9 cellular contexts compared by ENCODE assay signal in genomic region chr3:4824948-4825325, GRCh38.
A peak's percentile ranks its signal among the peaks of the same experiment; 100 is the strongest.
DNase-seq lines count a peak whose midpoint lies in the region; ATAC-seq and TF ChIP-seq lines count a peak whose summit lies in the region.
"Had no signal": no experiment of that assay in that cellular context is flagged by ENCODE, and none has a peak within 500 bp of the region (broad histone marks: within the 10 kb centered on the region; RNA-seq: fewer than 3 reads in every experiment).

No MANE protein-coding gene starts in this region.

- 8% methylated on average over 3 of the region's 3 CpGs for WGBS in smooth muscle cell (ENCODE audit: low lambda C conversion rate)

- H3K79me2 ChIP-seq in smooth muscle cell (ENCODE audit: low read depth) (peaks cover 13% of the 10 kb centered on the region), MM.1S (ENCODE audit: low read length) (no peaks in the 10 kb centered on the region), Karpas-422 (ENCODE audit: low read length) (no peaks in the 10 kb centered on the region)

- H3K27ac ChIP-seq in HEK293 (ENCODE audit: extremely low read depth, low read depth, low read length) (no peak overlapping the region), smooth muscle cell (ENCODE audit: low read depth) (peak overlapping the region; percentile 100), MM.1S (ENCODE audit: low read length) (no peak overlapping the region), Karpas-422 (ENCODE audit: low read length) (no peak overlapping the region)
- H3K27ac ChIP-seq: SJSA1 had no signal

- CTCF ChIA-PET in HEK293 (lab: Yijun Ruan, JAX) = no interaction called here

- H3K9ac ChIP-seq in smooth muscle cell (ENCODE audit: low read depth) (peak overlapping the region; percentile 70), MM.1S (ENCODE audit: low read length) (no peak overlapping the region), Karpas-422 (ENCODE audit: low read length) (no peak overlapping the region)

- H3F3A ChIP-seq in smooth muscle cell (ENCODE audit: low read depth) (peaks cover 56% of the 10 kb centered on the region), MM.1S (ENCODE audit: insufficient read depth, low read length) (no peaks in the 10 kb centered on the region)

- H3K27me3 ChIP-seq in smooth muscle cell (ENCODE audit: low read depth) (no peaks in the 10 kb centered on the region), MM.1S (replicated peaks; ENCODE audit: insufficient read depth, low read length) (no peaks in the 10 kb centered on the region), Karpas-422 (ENCODE audit: low read length) (no peaks in the 10 kb centered on the region)
- H3K27me3 ChIP-seq: SJSA1 had no signal

- H2AFZ ChIP-seq in smooth muscle cell (ENCODE audit: low read depth) = no peak overlapping the region
- H2AFZ ChIP-seq in MM.1S (ENCODE audit: low read length) = no peak overlapping the region
- H2AFZ ChIP-seq in Karpas-422 (ENCODE audit: low read length) = no peak overlapping the region

- no peak for TF ChIP-seq CTCF in HEK293 (tag by site-specific recombination; IDR thresholded peaks at IDR 0.05)
- TF ChIP-seq CTCF in fibroblast of pulmonary artery (IDR thresholded peaks at IDR 0.05; ENCODE audit: low read length, missing control alignments) = no peak
- TF ChIP-seq CTCF in smooth muscle cell (IDR thresholded peaks at IDR 0.05; ENCODE audit: borderline replicate concordance, insufficient read depth, poor library complexity, severe bottlenecking) = no peak
- TF ChIP-seq CTCF in MM.1S (IDR thresholded peaks at IDR 0.05; ENCODE audit: low read length) = no peak

- H4K20me1 ChIP-seq in smooth muscle cell (ENCODE audit: low read depth) (no peaks in the 10 kb centered on the region), MM.1S (ENCODE audit: insufficient read depth, low read length) (no peaks in the 10 kb centered on the region), Karpas-422 (ENCODE audit: insufficient read depth, low read depth, low read length) (peaks cover 4% of the 10 kb centered on the region; the same call in 1 of the 2 replicates)

- H3K36me3 ChIP-seq in HEK293 (ENCODE audit: control insufficient read depth in 2 of 2, insufficient read depth in 1 of 2, low read length in 2 of 2) (peaks cover 0 to 8% of the 10 kb centered on the region in 2 experiments; a peak in 1 of 3 replicates), smooth muscle cell (ENCODE audit: low read depth) (no peaks in the 10 kb centered on the region), MM.1S (replicated peaks; ENCODE audit: insufficient read depth, low read length) (no peaks in the 10 kb centered on the region), Karpas-422 (ENCODE audit: insufficient read depth, low read length) (no peaks in the 10 kb centered on the region)
- H3K36me3 ChIP-seq: SJSA1 had no signal

- POLR2A ChIA-PET in HEK293 (lab: Yijun Ruan, JAX) = interaction anchor here (1.4 to 1.6 kb wide), 3 partner anchors 11 to 158 kb away, joined by 3 to 6 read pairs (median 4); partner anchors contain the start of gene BHLHE40

- DNase-seq in T1000 (lab: John Stamatoyannopoulos, UW) (peak; percentile 7), fibroblast of pulmonary artery (ENCODE audit: low read depth) (peak; percentile 56), smooth muscle cell (lab: John Stamatoyannopoulos, UW; ENCODE audit: unreplicated experiment) (no peak), MM.1S (no peak), Karpas-422 (no peak), iPS-NIHi11 (ENCODE audit: low spot score) (no peak)

- H3K4me3 ChIP-seq in HEK293 (ENCODE audit: low read depth, low read length) (no peak overlapping the region), fibroblast of pulmonary artery (replicated peaks; ENCODE audit: low read depth, low read length) (no peak overlapping the region), smooth muscle cell (no peak overlapping the region), MM.1S (ENCODE audit: low read length) (no peak overlapping the region), Karpas-422 (ENCODE audit: low read length) (no peak overlapping the region)
- H3K4me3 ChIP-seq: SJSA1 had no signal

- no peak for ATAC-seq in GM18909 (IDR thresholded peaks at IDR 0.05; ENCODE audit: poor library complexity, unreplicated experiment)

- H3K9me3 ChIP-seq in HEK293 (ENCODE audit: control insufficient read depth, insufficient read depth, low read depth, low read length) (no peaks in the 10 kb centered on the region), smooth muscle cell (replicated peaks; ENCODE audit: low read depth) (no peaks in the 10 kb centered on the region), MM.1S (replicated peaks; ENCODE audit: insufficient read depth, low read length) (no peaks in the 10 kb centered on the region), Karpas-422 (ENCODE audit: low read length) (no peaks in the 10 kb centered on the region)
- H3K9me3 ChIP-seq: SJSA1 had no signal

- no peaks in the 10 kb centered on the region for H3K9me2 ChIP-seq in MM.1S (replicated peaks; ENCODE audit: insufficient read depth, low read length)
- H3K9me2 ChIP-seq in Karpas-422 (replicated peaks; ENCODE audit: insufficient read depth, low read length) = no peaks in the 10 kb centered on the region

- H3K4me1 ChIP-seq in HEK293 (ENCODE audit: control insufficient read depth, insufficient read depth, low read length) (peaks cover 3% of the 10 kb centered on the region), smooth muscle cell (ENCODE audit: low read depth) (peaks cover 30% of the 10 kb centered on the region), MM.1S (ENCODE audit: low read length) (no peaks in the 10 kb centered on the region), Karpas-422 (ENCODE audit: low read length) (peaks cover 3% of the 10 kb centered on the region; the same call in 1 of the 2 replicates)

- H3K4me2 ChIP-seq in smooth muscle cell (peak overlapping the region; percentile 73), MM.1S (ENCODE audit: low read depth, low read length) (no peak overlapping the region), Karpas-422 (ENCODE audit: low read depth, low read length, poor library complexity, severe bottlenecking) (no peak overlapping the region)

TF ChIP-seq in HEK293, 187 proteins besides CTCF, POLR2A, EP300 and RAD21 (continues in another document):
- TF ChIP-seq ZNF26 (tag by site-specific recombination; IDR thresholded peaks at IDR 0.05) (no peak), ZNF132 (tag by site-specific recombination; IDR thresholded peaks at IDR 0.05; ENCODE audit: borderline replicate concordance) (no peak), KLF1 (tag by site-specific recombination; IDR thresholded peaks at IDR 0.05) (peak; percentile 59), ZNF341 (tag by site-specific recombination; IDR thresholded peaks at IDR 0.05; ENCODE audit: low read depth) (no peak), HOXD13 (CRISPR knock-in tag; IDR thresholded peaks at IDR 0.05; ENCODE audit: borderline replicate concordance) (no peak), INSM2 (tag by site-specific recombination; IDR thresholded peaks at IDR 0.05) (peak; percentile 41; the same call in 1 of the 2 replicates), ZNF600 (tag by site-specific recombination; IDR thresholded peaks at IDR 0.05) (peak; percentile 56; the same call in 1 of the 2 replicates), WT1 (tag by site-specific recombination; IDR thresholded peaks at IDR 0.05) (peak; percentile 96), MYNN (tag by site-specific recombination; IDR thresholded peaks at IDR 0.05; ENCODE audit: borderline replicate concordance) (peak; percentile 73), ZNF558 (tag by site-specific recombination; IDR thresholded peaks at IDR 0.05) (no peak), ZNF155 (tag by site-specific recombination; IDR thresholded peaks at IDR 0.05) (no peak), OSR2 (tag by site-specific recombination; IDR thresholded peaks at IDR 0.05) (peak; percentile 58; the same call in 1 of the 2 replicates), PRDM6 (tag by site-specific recombination; IDR thresholded peaks at IDR 0.05) (peak; percentile 54), GLIS1 (tag by site-specific recombination; IDR thresholded peaks at IDR 0.05) (peak; percentile 24; the same call in 1 of the 2 replicates)

Comparison
In these comparisons a context has a peak if more than half of its experiments do, and no peak if none do; other contexts are left out.
1. DNase-seq: peak in T1000 (single experiment) and fibroblast of pulmonary artery (single experiment); none in smooth muscle cell (single experiment), MM.1S (single experiment), Karpas-422 (single experiment) and iPS-NIHi11 (single experiment).